1 cellular context compared by ENCODE assay signal in genomic region chr9:120387257-120387999, GRCh38.
A peak's percentile ranks its signal among the peaks of the same experiment; 100 is the strongest.
TF ChIP-seq lines count a peak whose summit lies in the region.

No MANE protein-coding gene starts in this region.

TF ChIP-seq in HepG2, 621 proteins besides CTCF, POLR2A, EP300 and RAD21 (continued from another document and continues in another):
- TF ChIP-seq ARID5B (CRISPR knock-in tag; IDR thresholded peaks at IDR 0.05) (peak; percentile 44), ZNF652 (CRISPR knock-in tag; IDR thresholded peaks at IDR 0.05; ENCODE audit: borderline replicate concordance, low read depth) (peak; percentile 30; the same call in 1 of the 2 replicates), ZBTB42 (CRISPR knock-in tag; IDR thresholded peaks at IDR 0.05) (no peak), FOXM1 (CRISPR knock-in tag; IDR thresholded peaks at IDR 0.05) (no peak), ZFP82 (CRISPR knock-in tag; IDR thresholded peaks at IDR 0.05; ENCODE audit: borderline replicate concordance) (no peak), ZNF253 (CRISPR knock-in tag; IDR thresholded peaks at IDR 0.05; ENCODE audit: borderline replicate concordance) (no peak), ZBTB8A (CRISPR knock-in tag; IDR thresholded peaks at IDR 0.05; ENCODE audit: borderline replicate concordance, low read depth) (no peak), MIER2 (CRISPR knock-in tag; IDR thresholded peaks at IDR 0.05) (no peak), PHF20 (CRISPR knock-in tag; IDR thresholded peaks at IDR 0.05) (no peak), BORCS8-MEF2B (CRISPR knock-in tag; IDR thresholded peaks at IDR 0.05) (peak; percentile 52; the same call in 1 of the 2 replicates), MIXL1 (CRISPR knock-in tag; IDR thresholded peaks at IDR 0.05) (peak; percentile 40; the same call in 1 of the 2 replicates), ZNF672 (CRISPR knock-in tag; IDR thresholded peaks at IDR 0.05) (no peak), PTBP1 (IDR thresholded peaks at IDR 0.05; ENCODE audit: low read depth, low read length, poor library complexity, severe bottlenecking) (no peak), BHLHE40 (IDR thresholded peaks at IDR 0.05; ENCODE audit: low read length) (no peak), MLLT10 (CRISPR knock-in tag; IDR thresholded peaks at IDR 0.05) (no peak), ZNF674 (CRISPR knock-in tag; IDR thresholded peaks at IDR 0.05; ENCODE audit: low read depth) (no peak), SALL1 (CRISPR knock-in tag; IDR thresholded peaks at IDR 0.05) (peak; percentile 10; the same call in 1 of the 2 replicates), SOX5 (CRISPR knock-in tag; IDR thresholded peaks at IDR 0.05; ENCODE audit: borderline replicate concordance) (peak; percentile 37; the same call in 1 of the 2 replicates), HOXA9 (CRISPR knock-in tag; IDR thresholded peaks at IDR 0.05; ENCODE audit: borderline replicate concordance) (no peak), HES4 (CRISPR knock-in tag; IDR thresholded peaks at IDR 0.05; ENCODE audit: borderline replicate concordance) (no peak), ZNF282 (IDR thresholded peaks at IDR 0.05; ENCODE audit: partially characterized antibody) (no peak), PHB2 (IDR thresholded peaks at IDR 0.05; ENCODE audit: partially characterized antibody) (no peak), FOXK1 (CRISPR knock-in tag; IDR thresholded peaks at IDR 0.05; ENCODE audit: borderline replicate concordance, low read depth) (no peak), KDM2A (CRISPR knock-in tag; IDR thresholded peaks at IDR 0.05; ENCODE audit: borderline replicate concordance, low read depth) (peak; percentile 55), ZNF800 (CRISPR knock-in tag; IDR thresholded peaks at IDR 0.05) (no peak), HNF4G (IDR thresholded peaks at IDR 0.05; ENCODE audit: borderline replicate concordance, low read depth, low read length) (no peak), HNF4G (CRISPR knock-in tag; IDR thresholded peaks at IDR 0.05; ENCODE audit: borderline replicate concordance, low read depth) (0 out of 2 replicates have a peak, but pooled peaks have one; percentile 21), ZNF782 (CRISPR knock-in tag; IDR thresholded peaks at IDR 0.05; ENCODE audit: borderline replicate concordance) (no peak), ZNF512 (CRISPR knock-in tag; IDR thresholded peaks at IDR 0.05) (no peak), ZFP90 (CRISPR knock-in tag; IDR thresholded peaks at IDR 0.05; ENCODE audit: borderline replicate concordance) (no peak), ZNF619 (CRISPR knock-in tag; IDR thresholded peaks at IDR 0.05) (no peak), ARNT2 (CRISPR knock-in tag; IDR thresholded peaks at IDR 0.05; ENCODE audit: low read depth) (0 out of 2 replicates have a peak, but pooled peaks have one; percentile 31), ZNF230 (CRISPR knock-in tag; IDR thresholded peaks at IDR 0.05) (no peak), KIAA2018 (CRISPR knock-in tag; IDR thresholded peaks at IDR 0.05; ENCODE audit: borderline replicate concordance) (no peak), ZNF414 (CRISPR knock-in tag; IDR thresholded peaks at IDR 0.05) (no peak), DNMT1 (CRISPR knock-in tag; IDR thresholded peaks at IDR 0.05) (no peak), DDIT3 (CRISPR knock-in tag; IDR thresholded peaks at IDR 0.05) (no peak), XRCC5 (optimal IDR thresholded peaks at IDR 0.05; ENCODE audit: low read length) (peak; percentile 53), NFE2 (CRISPR knock-in tag; IDR thresholded peaks at IDR 0.05) (no peak), ZBTB7A (CRISPR knock-in tag; IDR thresholded peaks at IDR 0.05) (no peak), KDM6A (CRISPR knock-in tag; IDR thresholded peaks at IDR 0.05; ENCODE audit: low read depth) (no peak), HNF4A (CRISPR knock-in tag; IDR thresholded peaks at IDR 0.05) (0 out of 2 replicates have a peak, but pooled peaks have one; percentile 5), RNF2 (conservative IDR thresholded peaks at IDR 0.05; ENCODE audit: low read depth) (no peak)
- TF ChIP-seq, protein P1, sequence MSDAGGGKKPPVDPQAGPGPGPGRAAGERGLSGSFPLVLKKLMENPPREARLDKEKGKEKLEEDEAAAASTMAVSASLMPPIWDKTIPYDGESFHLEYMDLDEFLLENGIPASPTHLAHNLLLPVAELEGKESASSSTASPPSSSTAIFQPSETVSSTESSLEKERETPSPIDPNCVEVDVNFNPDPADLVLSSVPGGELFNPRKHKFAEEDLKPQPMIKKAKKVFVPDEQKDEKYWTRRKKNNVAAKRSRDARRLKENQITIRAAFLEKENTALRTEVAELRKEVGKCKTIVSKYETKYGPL (CRISPR knock-in tag; IDR thresholded peaks at IDR 0.05) = no peak
- TF ChIP-seq, protein P2, sequence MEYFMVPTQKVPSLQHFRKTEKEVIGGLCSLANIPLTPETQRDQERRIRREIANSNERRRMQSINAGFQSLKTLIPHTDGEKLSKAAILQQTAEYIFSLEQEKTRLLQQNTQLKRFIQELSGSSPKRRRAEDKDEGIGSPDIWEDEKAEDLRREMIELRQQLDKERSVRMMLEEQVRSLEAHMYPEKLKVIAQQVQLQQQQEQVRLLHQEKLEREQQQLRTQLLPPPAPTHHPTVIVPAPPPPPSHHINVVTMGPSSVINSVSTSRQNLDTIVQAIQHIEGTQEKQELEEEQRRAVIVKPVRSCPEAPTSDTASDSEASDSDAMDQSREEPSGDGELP (IDR thresholded peaks at IDR 0.05; ENCODE audit: borderline replicate concordance, low read depth) = peak; percentile 30; the same call in 1 of the 2 replicates
- TF ChIP-seq, protein P3, sequence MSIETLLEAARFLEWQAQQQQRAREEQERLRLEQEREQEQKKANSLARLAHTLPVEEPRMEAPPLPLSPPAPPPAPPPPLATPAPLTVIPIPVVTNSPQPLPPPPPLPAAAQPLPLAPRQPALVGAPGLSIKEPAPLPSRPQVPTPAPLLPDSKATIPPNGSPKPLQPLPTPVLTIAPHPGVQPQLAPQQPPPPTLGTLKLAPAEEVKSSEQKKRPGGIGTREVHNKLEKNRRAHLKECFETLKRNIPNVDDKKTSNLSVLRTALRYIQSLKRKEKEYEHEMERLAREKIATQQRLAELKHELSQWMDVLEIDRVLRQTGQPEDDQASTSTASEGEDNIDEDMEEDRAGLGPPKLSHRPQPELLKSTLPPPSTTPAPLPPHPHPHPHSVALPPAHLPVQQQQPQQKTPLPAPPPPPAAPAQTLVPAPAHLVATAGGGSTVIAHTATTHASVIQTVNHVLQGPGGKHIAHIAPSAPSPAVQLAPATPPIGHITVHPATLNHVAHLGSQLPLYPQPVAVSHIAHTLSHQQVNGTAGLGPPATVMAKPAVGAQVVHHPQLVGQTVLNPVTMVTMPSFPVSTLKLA (IDR thresholded peaks at IDR 0.05) = no peak
